16 cellular contexts compared by ENCODE assay signal in the genomic region with DNA sequence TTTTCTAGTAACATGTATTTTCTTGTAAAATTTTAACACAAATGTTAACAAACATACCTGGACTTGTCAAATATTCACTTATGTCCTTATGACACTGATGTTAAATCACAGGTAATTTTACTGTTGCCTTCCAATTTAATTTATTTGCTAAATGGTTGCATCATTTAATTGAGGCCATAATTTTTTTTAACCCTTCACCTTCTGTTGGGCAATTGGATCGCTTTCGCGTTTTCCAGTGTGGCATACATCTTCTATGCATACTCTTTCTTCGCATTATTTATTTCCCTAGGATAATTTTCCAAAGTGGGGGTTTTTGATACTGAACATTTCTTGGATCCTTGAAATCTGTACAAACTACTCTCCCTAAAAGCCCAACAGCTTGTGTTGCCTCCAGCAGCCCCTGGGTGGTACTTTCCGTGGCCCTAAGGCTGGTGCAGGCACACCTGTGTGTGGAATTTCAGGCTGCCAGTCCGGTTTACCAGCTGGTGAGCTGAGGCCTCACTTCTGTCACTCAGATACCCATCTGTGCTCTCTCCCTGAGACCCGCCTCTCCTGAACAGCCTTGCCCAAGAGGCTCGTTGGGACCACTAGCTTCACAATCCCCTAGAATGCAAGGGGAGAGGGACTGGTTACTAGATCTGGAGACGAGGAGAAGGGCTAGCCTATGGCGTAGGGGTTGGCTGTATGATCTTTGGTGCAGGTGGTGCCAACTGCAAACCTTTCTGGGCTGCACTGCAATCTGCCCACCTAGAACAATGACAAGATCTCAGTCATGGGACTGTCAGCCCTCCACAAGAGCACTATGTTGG. TPM values are rescaled to one million over a fixed set of nuclear protein-coding genes. Genes with fewer than 3 reads are reported as not detected.
DNase-seq lines count a peak whose midpoint lies in the region; ATAC-seq and TF ChIP-seq lines count a peak whose summit lies in the region.
"Had no signal": no experiment of that assay in that cellular context is flagged by ENCODE, and none has a peak within 500 bp of the region (broad histone marks: within the 10 kb centered on the region; RNA-seq: fewer than 3 reads in every experiment).

No MANE protein-coding gene starts in this region.

- no peak overlapping the region for H3K4me3 Mint-ChIP-seq in endothelial cell (ENCODE audit: unreplicated experiment)
- H3K4me3 Mint-ChIP-seq: CD8-positive, alpha-beta T cell; naive B cell had no signal

- peaks cover 4% of the 10 kb centered on the region for H3K27me3 Mint-ChIP-seq in endothelial cell (ENCODE audit: unreplicated experiment)
- H3K27me3 Mint-ChIP-seq: naive B cell had no signal

- peaks cover 26% of the 10 kb centered on the region for H4K20me1 ChIP-seq in osteoblast (ENCODE audit: insufficient read depth, low read length)

- DNase-seq in DMS 273 treated with DMSO at 0.1 percent for 48 hours (lab: John Stamatoyannopoulos, UW): peak; percentile 67
- DNase-seq in osteoblast (ENCODE audit: insufficient read length, low spot score, missing footprints): peak; percentile 74
- DNase-seq in endothelial cell (ENCODE audit: low spot score): no peak
- no peak for DNase-seq in DMS79 (lab: John Stamatoyannopoulos, UW)
- DNase-seq: amygdala; CD8-positive, alpha-beta T cell; KG1; kidney glomerular epithelial cell; naive B cell; NCI-H2227 treated with DMSO at 0.1 percent for 48 hours; WERI-Rb-1 had no signal

- no peak overlapping the region for H2AFZ ChIP-seq in osteoblast (ENCODE audit: low read length)

- TF ChIP-seq CTCF in VCaP (conservative IDR thresholded peaks at IDR 0.05) (no peak), osteoblast (IDR thresholded peaks at IDR 0.05; ENCODE audit: extremely low read depth, low read depth, low read length) (no peak), endothelial cell (IDR thresholded peaks at IDR 0.05; ENCODE audit: unreplicated experiment) (no peak)

- peaks cover 6% of the 10 kb centered on the region for H3K27me3 ChIP-seq in osteoblast (ENCODE audit: insufficient read depth, low read length)
- H3K27me3 ChIP-seq: gastroesophageal sphincter had no signal

- H3K27ac Mint-ChIP-seq in endothelial cell (ENCODE audit: unreplicated experiment): no peak overlapping the region

- H3K36me3 ChIP-seq in KOPT-K1 (ENCODE audit: insufficient read depth, low read length) (peaks cover 4% of the 10 kb centered on the region; the same call in 1 of the 2 replicates), osteoblast (ENCODE audit: insufficient read depth, low read length) (no peaks in the 10 kb centered on the region)

- H3K9me3 Mint-ChIP-seq in endothelial cell (ENCODE audit: unreplicated experiment): no peaks in the 10 kb centered on the region
- H3K9me3 Mint-ChIP-seq: CD8-positive, alpha-beta T cell; naive B cell had no signal

- H3K4me1 Mint-ChIP-seq in endothelial cell (ENCODE audit: unreplicated experiment): no peaks in the 10 kb centered on the region

- H3K27ac ChIP-seq in KOPT-K1 (ENCODE audit: low read depth, low read length, poor library complexity, severe bottlenecking): peak overlapping the region; percentile 23
- peak overlapping the region; percentile 99 for H3K27ac ChIP-seq in VCaP
- no peak overlapping the region for H3K27ac ChIP-seq in osteoblast (ENCODE audit: low read depth, low read length)
- H3K27ac ChIP-seq: gastroesophageal sphincter had no signal

- H3K9me3 ChIP-seq in KOPT-K1 (ENCODE audit: insufficient read depth, low read length, poor library complexity, severe bottlenecking): no peaks in the 10 kb centered on the region
- H3K9me3 ChIP-seq in osteoblast (ENCODE audit: low read depth, low read length): no peaks in the 10 kb centered on the region
- H3K9me3 ChIP-seq: gastroesophageal sphincter had no signal

- H3K36me3 Mint-ChIP-seq in endothelial cell (ENCODE audit: low read depth, unreplicated experiment): no peaks in the 10 kb centered on the region

- H3K4me1 ChIP-seq in osteoblast (ENCODE audit: insufficient read depth, low read length): peaks cover 25% of the 10 kb centered on the region

- H3K4me3 ChIP-seq in osteoblast (ENCODE audit: insufficient read depth, low read length): no peak overlapping the region
- H3K4me3 ChIP-seq: gastroesophageal sphincter had no signal

- no peak overlapping the region for H3K4me2 ChIP-seq in osteoblast (ENCODE audit: insufficient read depth, low read length)

- H3K79me2 ChIP-seq in osteoblast (ENCODE audit: insufficient read depth, low read length): no peaks in the 10 kb centered on the region

- ATAC-seq in HG03280 (IDR thresholded peaks at IDR 0.05; ENCODE audit: unreplicated experiment): no peak
- ATAC-seq: CD8-positive, alpha-beta T cell; gastroesophageal sphincter; sciatic nerve had no signal

RNA-seq across cellular contexts. Expression of a gene that starts 11.2 kb away (rescaled TPM):
- total RNA-seq in osteoblast (under 0.01 TPM in 2 replicates), endothelial cell (ENCODE audit: unreplicated experiment) (not detected)
- total RNA-seq: gastroesophageal sphincter, sciatic nerve had no signal

RNA-seq across cellular contexts. Expression of a gene that starts 15.8 kb away (rescaled TPM):
- total RNA-seq in osteoblast (1.8 and 2.2 TPM in 2 replicates), endothelial cell (ENCODE audit: unreplicated experiment) (not detected)

RNA-seq across cellular contexts. Expression of a gene that starts 23.3 kb away (rescaled TPM):
- total RNA-seq in osteoblast: 14.7 and 27.1 TPM in 2 replicates
- total RNA-seq in endothelial cell (ENCODE audit: unreplicated experiment): 9.8 TPM

RNA-seq across cellular contexts. Expression of a gene that starts 35.2 kb away (rescaled TPM):
- total RNA-seq in osteoblast (1.4 and 2.4 TPM in 2 replicates), endothelial cell (ENCODE audit: unreplicated experiment) (6.7 TPM)

Comparison
In these comparisons a context has a peak if more than half of its experiments do, and no peak if none do; other contexts are left out.
1. DNase-seq: peak in DMS 273 treated with DMSO at 0.1 percent for 48 hours (single experiment) and osteoblast (single experiment); none in endothelial cell (single experiment) and DMS79 (single experiment).